In genomic region chr4:27048350-27049100, GRCh38 we compare ENCODE assay signal across 9 cellular contexts.
DNase-seq lines count a peak whose midpoint lies in the region; ATAC-seq, FAIRE-seq and TF ChIP-seq lines count a peak whose summit lies in the region.
"Had no signal": no experiment of that assay in that cellular context is flagged by ENCODE, and none has a peak within 500 bp of the region (broad histone marks: within the 10 kb centered on the region; RNA-seq: fewer than 3 reads in every experiment).

No MANE protein-coding gene starts in this region.

- H3K36me3 ChIP-seq in K562 (ENCODE audit: control insufficient read depth, insufficient read depth, low read length): no peaks in the 10 kb centered on the region
- H3K36me3 ChIP-seq in HepG2 (replicated peaks in 1 of 2; ENCODE audit: control insufficient read depth in 1 of 2, insufficient read depth in 2 of 2, low read length in 2 of 2): no peaks in the 10 kb centered on the region

- WGBS in K562 (ENCODE audit: insufficient coverage, low coverage, missing lambda C conversion rate): 1% methylated on average over 17 of the region's 17 CpGs
- 4% methylated on average over 17 of the region's 17 CpGs for WGBS in HepG2 (ENCODE audit: low lambda C conversion rate)

- H3K4me3 Mint-ChIP-seq in type B pancreatic cell: peak overlapping the region; percentile 75

- no peaks in the 10 kb centered on the region; the same call in 1 of the 2 replicates for H4K20me1 ChIP-seq in K562 (replicated peaks; ENCODE audit: control insufficient read depth, insufficient read depth, low read length)
- no peaks in the 10 kb centered on the region for H4K20me1 ChIP-seq in HepG2 (ENCODE audit: insufficient read depth, low read length)

- CTCF ChIA-PET in K562 (lab: Yijun Ruan, JAX; ENCODE audit: low intra/inter-chr PET ratio) (interaction anchor here (0.6 to 1.1 kb wide), 2 partner anchors 271 to 586 kb away, joined by 3 to 4 read pairs; no protein-coding TSS in a partner anchor), HepG2 (lab: Yijun Ruan, JAX; ENCODE audit: low intra/inter-chr PET ratio, low total read pairs) (interaction anchor here (3.0 kb wide), 1 partner anchor 270 kb away, joined by 18 read pairs; no protein-coding TSS in a partner anchor)

- no peaks in the 10 kb centered on the region for H3K9me3 ChIP-seq in K562 (replicated peaks; ENCODE audit: control insufficient read depth, insufficient read depth, low read depth, low read length)
- no peaks in the 10 kb centered on the region for H3K9me3 ChIP-seq in HepG2 (ENCODE audit: low read length)

- FAIRE-seq in GM12891 (lab: Jason Lieb, UNC): no peak
- peak; percentile 90 for FAIRE-seq in K562 (lab: Jason Lieb, UNC)
- FAIRE-seq in HepG2 (lab: Jason Lieb, UNC): no peak

- H3K27me3 ChIP-seq in K562 (ENCODE audit: control insufficient read depth in 2 of 2, insufficient read depth in 2 of 2, low read length in 2 of 2) (peaks cover 17 to 33% of the 10 kb centered on the region in 2 experiments), HepG2 (ENCODE audit: control insufficient read depth in 1 of 2, insufficient read depth in 2 of 2, low read length in 2 of 2) (peaks cover 3 to 38% of the 10 kb centered on the region in 2 experiments; a peak in 3 of 5 replicates)

- in situ Hi-C loops in K562 (cut with MboI): no loop called here
- in situ Hi-C loops in HepG2 (cut with HindIII; ENCODE audit: extremely low pct_ligation_motif_present, low pct_unique_long_range_greater_than_20kb): loop anchor here (5.0 kb wide), 1 partner anchor 269 kb away; no protein-coding TSS in a partner anchor

- peaks cover 9% of the 10 kb centered on the region for H3K4me1 Mint-ChIP-seq in type B pancreatic cell (ENCODE audit: unreplicated experiment)

- BruUV-seq in K562 (replicated peaks; lab: Mats Ljungman, UMichigan): no TSS peak
- no TSS peak for BruUV-seq in HepG2 (replicated peaks; lab: Mats Ljungman, UMichigan)

- H3K9me3 Mint-ChIP-seq in type B pancreatic cell: peaks cover 5% of the 10 kb centered on the region

- H3K4me1 ChIP-seq in K562 (replicated peaks in 1 of 2; ENCODE audit: control insufficient read depth in 2 of 2, insufficient read depth in 2 of 2, low read length in 2 of 2): no peaks in the 10 kb centered on the region
- H3K4me1 ChIP-seq in HepG2 (ENCODE audit: insufficient read depth, low read length): peaks cover 3% of the 10 kb centered on the region

- no peak overlapping the region for H3K4me3 ChIP-seq in K562
- no peak overlapping the region for H3K4me3 ChIP-seq in HepG2 (replicated peaks in 1 of 3; ENCODE audit: insufficient read depth in 1 of 3, low read depth in 2 of 3, low read length in 3 of 3)

- no peak for DNase-seq in AG09319 (ENCODE audit: extremely low read depth, low read depth)
- peak; percentile 11 for DNase-seq in GM12891 (ENCODE audit: insufficient read length, low spot score)
- DNase-seq in NCI-H2171 (lab: John Stamatoyannopoulos, UW): peak; percentile 3
- peak; percentile 31 to 65 (median 40) for DNase-seq in K562 (ENCODE audit: extremely low read depth in 1 of 4, low spot score in 3 of 4)
- DNase-seq in HepG2 (ENCODE audit: low spot score): no peak
- DNase-seq in type B pancreatic cell (ENCODE audit: extremely low spot score, unreplicated experiment): no peak
- no peak for DNase-seq in DMS153 treated with DMSO at 0.1 percent for 48 hours (lab: John Stamatoyannopoulos, UW; ENCODE audit: unreplicated experiment)
- no peak for DNase-seq in NCI-H1048 (lab: John Stamatoyannopoulos, UW)

- TF ChIP-seq CTCF in AG09319 (IDR thresholded peaks at IDR 0.05; ENCODE audit: low read depth, low read length) (peak; percentile 61), K562 (IDR thresholded peaks at IDR 0.05 in 2 of 3, conservative IDR thresholded peaks at IDR 0.05 in 1 of 3; ENCODE audit: insufficient read depth in 2 of 3, low read depth in 1 of 3, low read length in 3 of 3) (peak; percentile 30 to 77 (median 51); a peak in 5 of 6 replicates), HepG2 (CRISPR knock-in tag; IDR thresholded peaks at IDR 0.05) (peak; percentile 61), type B pancreatic cell (conservative IDR thresholded peaks at IDR 0.05) (peak; percentile 94)

- TF ChIP-seq EP300 in K562 (IDR thresholded peaks at IDR 0.05; ENCODE audit: low read length) (no peak), HepG2 (IDR thresholded peaks at IDR 0.05; ENCODE audit: low read depth in 2 of 2, low read length in 2 of 2) (no peak), HepG2 (CRISPR knock-in tag; IDR thresholded peaks at IDR 0.05; ENCODE audit: borderline replicate concordance) (no peak)

- no peaks in the 10 kb centered on the region for H3K36me3 Mint-ChIP-seq in type B pancreatic cell
- H3K36me3 Mint-ChIP-seq: IgD-negative memory B cell had no signal

- POLR2A ChIA-PET in K562 (lab: Yijun Ruan, JAX): interaction anchor here (0.9 kb wide), 1 partner anchor 128 kb away, joined by 5 read pairs; no protein-coding TSS in a partner anchor
- POLR2A ChIA-PET in HepG2 (lab: Yijun Ruan, JAX): no interaction called here

- intact Hi-C loops in K562 (cut with micrococcal nuclease): loop anchor here (1.0 to 2.0 kb wide), 2 partner anchors 36 to 270 kb away; no protein-coding TSS in a partner anchor
- intact Hi-C loops in HepG2 (cut with micrococcal nuclease; ENCODE audit: unreplicated experiment): loop anchor here (1.0 to 5.0 kb wide), 2 partner anchors 129 to 270 kb away; no protein-coding TSS in a partner anchor

- H3K9me1 ChIP-seq in K562 (ENCODE audit: control insufficient read depth, insufficient read depth, low read length): no peaks in the 10 kb centered on the region

- H3K27ac ChIP-seq in K562 (ENCODE audit: extremely low read depth, low read depth, low read length) (no peak overlapping the region), HepG2 (ENCODE audit: extremely low read length, insufficient read depth, low read length) (no peak overlapping the region)

- H3K4me2 ChIP-seq in K562 (ENCODE audit: insufficient read depth, low read length) (no peak overlapping the region), HepG2 (ENCODE audit: low read depth, low read length) (peak overlapping the region; percentile 35; the same call in 1 of the 2 replicates)

- H3K79me2 ChIP-seq in K562 (ENCODE audit: control insufficient read depth, insufficient read depth, low read length): no peaks in the 10 kb centered on the region
- H3K79me2 ChIP-seq in HepG2 (ENCODE audit: insufficient read depth, low read length): no peaks in the 10 kb centered on the region

- TF ChIP-seq POLR2A in GM12891 (IDR thresholded peaks at IDR 0.05; ENCODE audit: low read depth, low read length) (no peak), K562 (conservative IDR thresholded peaks at IDR 0.05) (no peak), HepG2 (IDR thresholded peaks at IDR 0.05; ENCODE audit: insufficient read depth in 1 of 2, low read depth in 2 of 2, low read length in 2 of 2) (no peak)

- H3K27me3 Mint-ChIP-seq in type B pancreatic cell: peaks cover 23% of the 10 kb centered on the region

- no peak overlapping the region for H3K9ac ChIP-seq in K562 (ENCODE audit: insufficient read depth in 1 of 2, low read depth in 2 of 2, low read length in 2 of 2)
- no peak overlapping the region for H3K9ac ChIP-seq in HepG2 (ENCODE audit: insufficient read depth, low read depth, low read length)

- TF ChIP-seq RAD21 in K562 (CRISPR knock-in tag; conservative IDR thresholded peaks at IDR 0.05 in 1 of 2, IDR thresholded peaks at IDR 0.05 in 1 of 2): peak; percentile 77 to 78
- TF ChIP-seq RAD21 in HepG2 (CRISPR knock-in tag; IDR thresholded peaks at IDR 0.05): no peak

- H2AFZ ChIP-seq in K562 (ENCODE audit: low read depth, low read length) (no peak overlapping the region; the same call in 1 of the 2 replicates), HepG2 (ENCODE audit: low read length) (no peak overlapping the region)

- H3K27ac Mint-ChIP-seq in type B pancreatic cell: no peak overlapping the region

- ATAC-seq in K562 (peak; percentile 63; the same call in 2 of the 3 replicates), HepG2 (peak; percentile 33; the same call in 1 of the 3 replicates)

TF ChIP-seq in GM12891, 5 proteins besides CTCF, POLR2A, EP300 and RAD21:
- TF ChIP-seq PAX5 (IDR thresholded peaks at IDR 0.05; ENCODE audit: insufficient read depth, low read length, severe bottlenecking) (no peak), POU2F2 (IDR thresholded peaks at IDR 0.05; ENCODE audit: low read depth, low read length) (no peak), POLR2AphosphoS5 (IDR thresholded peaks at IDR 0.05; ENCODE audit: low read depth, low read length) (no peak), SPI1 (IDR thresholded peaks at IDR 0.05; ENCODE audit: low read depth, low read length) (no peak), TAF1 (IDR thresholded peaks at IDR 0.05; ENCODE audit: low read depth, low read length) (no peak)
TF ChIP-seq in GM12891: peak in this region for 0.

TF ChIP-seq in K562, 482 proteins besides CTCF, POLR2A, EP300 and RAD21 (continues in another document):
- 0 out of 2 replicates have a peak, but pooled peaks have one; percentile 19 for TF ChIP-seq RNF2 (IDR thresholded peaks at IDR 0.05)

TF ChIP-seq in HepG2, 621 proteins besides CTCF, POLR2A, EP300 and RAD21 (continues in another document):
- TF ChIP-seq ZFP36 (IDR thresholded peaks at IDR 0.05; ENCODE audit: borderline replicate concordance, low read depth, low read length, partially characterized antibody): peak; percentile 35
- no peak for TF ChIP-seq MYC (CRISPR knock-in tag; IDR thresholded peaks at IDR 0.05; ENCODE audit: borderline replicate concordance)
- TF ChIP-seq CBX2 (IDR thresholded peaks at IDR 0.05; ENCODE audit: low read depth, low read length): peak; percentile 85; the same call in 1 of the 2 replicates
- no peak for TF ChIP-seq CBX2 (CRISPR knock-in tag; IDR thresholded peaks at IDR 0.05; ENCODE audit: low read depth)
- TF ChIP-seq TEF (CRISPR knock-in tag; IDR thresholded peaks at IDR 0.05): no peak
- TF ChIP-seq WIZ (CRISPR knock-in tag; IDR thresholded peaks at IDR 0.05): no peak
- no peak for TF ChIP-seq RAD51 (IDR thresholded peaks at IDR 0.05; ENCODE audit: borderline replicate concordance)
- no peak for TF ChIP-seq ZNF251 (CRISPR knock-in tag; IDR thresholded peaks at IDR 0.05)
- TF ChIP-seq ASH2L (IDR thresholded peaks at IDR 0.05; ENCODE audit: insufficient read length, low read depth, low read length): no peak
- TF ChIP-seq ZNF530 (CRISPR knock-in tag; IDR thresholded peaks at IDR 0.05; ENCODE audit: low read depth): no peak

Comparison
In these comparisons a context has a peak if more than half of its experiments do, and no peak if none do; other contexts are left out.
1. DNase-seq: peak in GM12891 (single experiment), NCI-H2171 (single experiment) and K562 (4 of 4); none in AG09319 (single experiment), HepG2 (single experiment), type B pancreatic cell (single experiment), DMS153 treated with DMSO at 0.1 percent for 48 hours (single experiment) and NCI-H1048 (single experiment).
2. Peak in every context shown above with its lines, with median percentiles within 50 percentile points of each other: CTCF ChIP-seq.